ENCODE assay signal across 6 cellular contexts in genomic region chrX:32618154-32618553, GRCh38.
"Had no signal": no experiment of that assay in that cellular context is flagged by ENCODE, and none has a peak within 500 bp of the region (broad histone marks: within the 10 kb centered on the region; RNA-seq: fewer than 3 reads in every experiment).

No MANE protein-coding gene starts in this region.

- H3K4me3 ChIP-seq: K562 had no signal

- DNase-seq: IMR-90, KBM-7, KG1 had no signal

- H3K27ac ChIP-seq: HL-60, KMS-11 had no signal
